Comparison of ENCODE assay signal across 1 cellular context in genomic region chr9:70409280-70409679, GRCh38.
TF ChIP-seq lines count a peak whose summit lies in the region.

No MANE protein-coding gene starts in this region.

TF ChIP-seq in HepG2, 621 proteins besides CTCF, POLR2A, EP300 and RAD21 (continued from another document):
- TF ChIP-seq ZNF512B (CRISPR knock-in tag; IDR thresholded peaks at IDR 0.05; ENCODE audit: borderline replicate concordance): no peak
- no peak for TF ChIP-seq FOXM1 (CRISPR knock-in tag; IDR thresholded peaks at IDR 0.05)
- TF ChIP-seq ZNF232 (CRISPR knock-in tag; IDR thresholded peaks at IDR 0.05; ENCODE audit: borderline replicate concordance): no peak
- TF ChIP-seq ZNF704 (CRISPR knock-in tag; IDR thresholded peaks at IDR 0.05; ENCODE audit: borderline replicate concordance): no peak
- no peak for TF ChIP-seq NFYC (CRISPR knock-in tag; IDR thresholded peaks at IDR 0.05)
